In the genomic region with DNA sequence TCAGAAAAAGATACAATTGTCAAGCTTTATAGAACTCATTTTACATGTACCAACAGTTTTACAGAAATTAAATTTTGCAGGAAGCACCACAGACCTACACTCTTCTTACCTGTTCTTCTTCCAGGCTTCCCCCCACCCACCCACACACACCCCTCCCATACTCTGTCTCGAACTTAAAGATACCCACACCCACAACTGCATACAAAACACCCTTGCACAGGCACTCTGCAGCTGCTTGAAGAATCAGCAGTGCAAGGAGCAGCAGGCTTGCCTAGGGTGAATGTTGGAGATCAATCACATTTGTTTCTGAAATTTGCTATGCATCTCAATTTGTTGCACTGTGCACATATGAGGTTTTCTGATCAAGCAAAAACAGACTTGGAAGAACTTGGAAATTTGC, we compare ENCODE assay signal across 1 cellular context.
TF ChIP-seq lines count a peak whose summit lies in the region.

No MANE protein-coding gene starts in this region.

TF ChIP-seq in K562, 482 proteins besides CTCF, POLR2A, EP300 and RAD21 (continued from another document):
- TF ChIP-seq DDX20 (tag; IDR thresholded peaks at IDR 0.05; ENCODE audit: low read depth) (no peak), ZNF224 (CRISPR knock-in tag; IDR thresholded peaks at IDR 0.05) (no peak), HCFC1 (IDR thresholded peaks at IDR 0.05; ENCODE audit: low read depth, low read length) (no peak), HNRNPL (IDR thresholded peaks at IDR 0.05; ENCODE audit: low read depth, low read length) (no peak), ZNF778 (CRISPR knock-in tag; IDR thresholded peaks at IDR 0.05) (no peak)
- TF ChIP-seq, protein P1, sequence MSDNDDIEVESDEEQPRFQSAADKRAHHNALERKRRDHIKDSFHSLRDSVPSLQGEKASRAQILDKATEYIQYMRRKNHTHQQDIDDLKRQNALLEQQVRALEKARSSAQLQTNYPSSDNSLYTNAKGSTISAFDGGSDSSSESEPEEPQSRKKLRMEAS (CRISPR knock-in tag; IDR thresholded peaks at IDR 0.05): no peak
TF ChIP-seq in K562: peak in this region for 0.
